8 cellular contexts compared by ENCODE assay signal in the genomic region with DNA sequence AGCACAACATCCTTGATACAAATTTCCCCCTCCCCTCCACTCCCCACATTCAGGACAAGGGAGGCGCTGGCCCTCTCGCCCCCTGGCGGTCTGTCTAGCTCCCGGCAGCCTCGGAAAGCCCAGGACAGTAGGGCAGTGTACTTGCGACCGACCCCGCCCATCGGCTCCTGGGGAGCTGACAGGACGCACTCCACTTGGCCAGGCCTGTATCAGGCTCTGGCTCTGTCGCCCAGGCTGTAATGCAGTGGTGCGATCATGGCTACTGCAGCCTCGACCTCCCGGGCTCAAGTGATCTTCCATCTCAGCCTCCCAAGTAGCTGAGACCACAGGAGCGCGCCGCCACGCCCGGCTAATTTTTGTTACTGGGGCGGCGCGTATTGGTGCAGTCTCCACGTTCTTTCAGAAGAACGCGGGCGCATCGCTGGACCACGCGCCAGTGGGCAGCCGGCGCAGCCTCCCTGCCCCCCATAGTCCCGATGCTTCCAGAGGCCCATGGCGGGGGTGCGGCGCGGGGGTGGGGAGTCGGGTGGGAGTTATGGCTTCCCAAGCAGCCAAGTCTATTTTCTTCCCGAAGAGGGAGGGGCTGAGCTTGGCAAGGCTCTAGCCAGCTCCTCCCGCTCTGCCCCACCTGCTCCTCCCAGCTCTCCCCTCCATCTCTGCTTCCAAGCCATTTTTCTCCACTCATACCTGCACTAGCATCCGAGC. TPM values are rescaled to one million over a fixed set of nuclear protein-coding genes. Genes with fewer than 3 reads are reported as not detected.
DNase-seq lines count a peak whose midpoint lies in the region; ATAC-seq and TF ChIP-seq lines count a peak whose summit lies in the region.

No MANE protein-coding gene starts in this region.

- peaks cover 4% of the 10 kb centered on the region; the same call in 1 of the 2 replicates for H3K4me1 ChIP-seq in HUES6 (ENCODE audit: control insufficient read depth, insufficient read depth, low read length)
- peaks cover 0 to 5% (median 0%) of the 10 kb centered on the region in 12 donors for H3K4me1 ChIP-seq in heart left ventricle
- no peaks in the 10 kb centered on the region for H3K4me1 ChIP-seq in rectal smooth muscle tissue (ENCODE audit: control insufficient read depth, insufficient read depth, low read length)

- ATAC-seq in GM19023 (IDR thresholded peaks at IDR 0.05; ENCODE audit: unreplicated experiment) (peak; percentile 86), heart left ventricle (peak in 3 of 4 donors; percentile 79 to 93 (median 86))

- no peaks in the 10 kb centered on the region for H3K36me3 Mint-ChIP-seq in activated naive CD8-positive, alpha-beta T cell treated with anti-CD3 and anti-CD28 coated beads for 36 hours

- DNase-seq in AG08396 (ENCODE audit: low spot score), result peak; percentile 67
- peak; percentile 6 for DNase-seq in SKM-1 (lab: John Stamatoyannopoulos, UW; ENCODE audit: unreplicated experiment)
- DNase-seq in activated naive CD8-positive, alpha-beta T cell treated with anti-CD3 and anti-CD28 coated beads for 36 hours, result peak; percentile 68
- peak; percentile 33 to 83 (median 60) for DNase-seq in heart left ventricle
- no peak for DNase-seq in NK-92 treated with Interleukin-12 subunit alpha and Interleukin-12 subunit beta, amount 100 ng/mL, for 24 hours (lab: John Stamatoyannopoulos, UW)

- H3K27me3 Mint-ChIP-seq in activated naive CD8-positive, alpha-beta T cell treated with anti-CD3 and anti-CD28 coated beads for 36 hours, result peaks cover 4% of the 10 kb centered on the region

- TF ChIP-seq CTCF in heart left ventricle (IDR thresholded peaks at IDR 0.05), result peak; percentile 26 to 60 (median 41)

- no peak overlapping the region for H3K27ac ChIP-seq in HUES6 (ENCODE audit: low read depth, low read length)
- H3K27ac ChIP-seq in heart left ventricle, result no peak overlapping the region
- no peak overlapping the region for H3K27ac ChIP-seq in rectal smooth muscle tissue (ENCODE audit: low read depth, low read length)

- peaks cover 11% of the 10 kb centered on the region; the same call in 1 of the 2 replicates for H3K9me3 ChIP-seq in HUES6 (ENCODE audit: control insufficient read depth, insufficient read depth, low read depth, low read length)
- H3K9me3 ChIP-seq in heart left ventricle, result no peaks in the 10 kb centered on the region

- no peaks in the 10 kb centered on the region for H3K36me3 ChIP-seq in HUES6 (ENCODE audit: control insufficient read depth, insufficient read depth, low read length)
- no peaks in the 10 kb centered on the region for H3K36me3 ChIP-seq in heart left ventricle
- no peaks in the 10 kb centered on the region for H3K36me3 ChIP-seq in rectal smooth muscle tissue (ENCODE audit: control insufficient read depth, insufficient read depth, low read length)

- H3K4me3 Mint-ChIP-seq in activated naive CD8-positive, alpha-beta T cell treated with anti-CD3 and anti-CD28 coated beads for 36 hours, result peak overlapping the region; percentile 25

- H3K9me3 Mint-ChIP-seq in activated naive CD8-positive, alpha-beta T cell treated with anti-CD3 and anti-CD28 coated beads for 36 hours, result no peaks in the 10 kb centered on the region

- intact Hi-C loops in heart left ventricle (cut with DNase I), result no loop called here

- H3K4me1 Mint-ChIP-seq in activated naive CD8-positive, alpha-beta T cell treated with anti-CD3 and anti-CD28 coated beads for 36 hours, result peaks cover 7% of the 10 kb centered on the region

- TF ChIP-seq POLR2A in heart left ventricle (IDR thresholded peaks at IDR 0.05), result no peak

- H3K27me3 ChIP-seq in HUES6 (ENCODE audit: control insufficient read depth, insufficient read depth, low read length), result no peaks in the 10 kb centered on the region
- H3K27me3 ChIP-seq in heart left ventricle, result no peaks in the 10 kb centered on the region
- H3K27me3 ChIP-seq in rectal smooth muscle tissue (ENCODE audit: control insufficient read depth, insufficient read depth, low read length), result peaks cover 3% of the 10 kb centered on the region

- H3K9ac ChIP-seq in HUES6 (ENCODE audit: low read length), result no peak overlapping the region
- no peak overlapping the region for H3K9ac ChIP-seq in rectal smooth muscle tissue (ENCODE audit: low read length)

- H3K4me3 ChIP-seq in HUES6 (ENCODE audit: low read depth, low read length) (peak overlapping the region; percentile 52), heart left ventricle (peak overlapping the region in 9 of 12 donors; percentile 24 to 48 (median 36)), rectal smooth muscle tissue (ENCODE audit: low read length) (peak overlapping the region; percentile 32)

- H3K27ac Mint-ChIP-seq in activated naive CD8-positive, alpha-beta T cell treated with anti-CD3 and anti-CD28 coated beads for 36 hours, result no peak overlapping the region

- WGBS in heart left ventricle, 4 donors, result 5 to 62% (median 23%) methylated on average over 26 to 40 of the region's 40 CpGs

RNA-seq across cellular contexts. Expression of a gene that starts 7.8 kb away (rescaled TPM):
- total RNA-seq in activated naive CD8-positive, alpha-beta T cell treated with anti-CD3 and anti-CD28 coated beads for 36 hours, result not detected
- total RNA-seq in heart left ventricle, result not detected
- not detected for polyA plus RNA-seq in heart left ventricle

RNA-seq across cellular contexts. Expression of a gene that starts 16.2 kb away (rescaled TPM):
- 10 to 100 TPM; 93.8 to 95.1 TPM for total RNA-seq in activated naive CD8-positive, alpha-beta T cell treated with anti-CD3 and anti-CD28 coated beads for 36 hours
- 100 to 1,000 TPM; 288 to 622 (median 433) TPM for total RNA-seq in heart left ventricle
- 1,000 to 10,000 TPM in 1 of 2 donors, 100 to 1,000 TPM in 1; 310 to 1,598 TPM for polyA plus RNA-seq in heart left ventricle

RNA-seq across cellular contexts. Expression of a gene that starts 16.3 kb away (rescaled TPM):
- total RNA-seq in activated naive CD8-positive, alpha-beta T cell treated with anti-CD3 and anti-CD28 coated beads for 36 hours, result 10 to 100 TPM; 28.2 to 28.4 TPM
- total RNA-seq in heart left ventricle, result 10 to 100 TPM in 4 of 9 donors, 1 to 10 TPM in 5; 8.0 to 12.8 (median 9.6) TPM
- 10 to 100 TPM; 10.6 to 12.9 TPM for polyA plus RNA-seq in heart left ventricle

RNA-seq across cellular contexts. Expression of a gene that starts 35.1 kb away (rescaled TPM):
- 10 to 100 TPM; 21.0 to 21.2 TPM for total RNA-seq in activated naive CD8-positive, alpha-beta T cell treated with anti-CD3 and anti-CD28 coated beads for 36 hours
- 1 to 10 TPM in 8 of 9 donors, under 1 TPM in 1; 0.71 to 4.3 (median 2.8) TPM for total RNA-seq in heart left ventricle
- 1 to 10 TPM; 7.5 to 7.9 TPM for polyA plus RNA-seq in heart left ventricle

RNA-seq across cellular contexts. Expression of a gene that starts 55.7 kb away (rescaled TPM):
- 1 to 10 TPM; 8.3 to 9.7 TPM for total RNA-seq in activated naive CD8-positive, alpha-beta T cell treated with anti-CD3 and anti-CD28 coated beads for 36 hours
- 1 to 10 TPM; 2.9 to 7.8 (median 5.9) TPM for total RNA-seq in heart left ventricle
- polyA plus RNA-seq in heart left ventricle, result 1 to 10 TPM; 4.2 to 7.0 TPM
